In genomic region chr21:31442339-31442738, GRCh38 we compare ENCODE assay signal across 18 cellular contexts.
"Had no signal": no experiment of that assay in that cellular context is flagged by ENCODE, and none has a peak within 500 bp of the region (broad histone marks: within the 10 kb centered on the region; RNA-seq: fewer than 3 reads in every experiment).

No MANE protein-coding gene starts in this region.

- H3K27ac Mint-ChIP-seq: endodermal cell; naive thymus-derived CD8-positive, alpha-beta T cell; stimulated activated memory B cell treated with anti-CD40 and anti-IgM and Interleukin-4, amounts not matched to agents 10 μg/mL and 1 μg/mL and 100 μg/mL, for 72 hours; stimulated activated naive CD8-positive, alpha-beta T cell treated with anti-CD3 and anti-CD28 coated beads, Interleukin-15, Interleukin-2, amounts not matched to agents 100 ng/mL and 50 ng/mL, for 24 hours had no signal

- DNase-seq: cerebellar nuclear complex; effector CD4-positive, alpha-beta T cell; endodermal cell; heart left ventricle; hippocampal formation; left colon; left ventricle myocardium superior; mucosa of descending colon; naive thymus-derived CD8-positive, alpha-beta T cell; psoas muscle; spleen; stimulated activated CD4-positive, alpha-beta T cell treated with anti-CD3 and anti-CD28 coated beads, Interleukin-15, amount 100 ng/mL, for 24 hours; stimulated activated CD4-positive, alpha-beta T cell treated with anti-CD3 and anti-CD28 coated beads, Interleukin-1b, Interleukin-23, amount 100 ng/mL, for 48 hours; stimulated activated CD4-positive, alpha-beta T cell treated with anti-CD3 and anti-CD28 coated beads, Interleukin-4, amount 100 ng/mL, for 24 hours had no signal

- H3K4me3 ChIP-seq: heart left ventricle, mucosa of descending colon, psoas muscle, spleen had no signal

- H3K36me3 ChIP-seq: heart left ventricle, neutrophil, spleen had no signal

- H3K27ac ChIP-seq: heart left ventricle, neutrophil, psoas muscle, spleen had no signal

- H3K4me1 ChIP-seq: psoas muscle had no signal

- H3K27me3 ChIP-seq: heart left ventricle, spleen had no signal

- H3K27me3 Mint-ChIP-seq: naive thymus-derived CD8-positive, alpha-beta T cell; stimulated activated naive CD8-positive, alpha-beta T cell treated with anti-CD3 and anti-CD28 coated beads, Interleukin-15, Interleukin-2, amounts not matched to agents 100 ng/mL and 50 ng/mL, for 24 hours had no signal

- H3K4me1 Mint-ChIP-seq: endodermal cell had no signal

- H3K9me3 ChIP-seq: neutrophil had no signal

- ATAC-seq: heart left ventricle; left colon; left ventricle myocardium superior; mucosa of descending colon; naive thymus-derived CD8-positive, alpha-beta T cell; psoas muscle; sciatic nerve; stimulated activated memory B cell treated with anti-CD40 and anti-IgM and Interleukin-4, amounts not matched to agents 10 μg/mL and 1 μg/mL and 100 μg/mL, for 72 hours had no signal

- H3K4me3 Mint-ChIP-seq: endodermal cell; naive thymus-derived CD8-positive, alpha-beta T cell; stimulated activated memory B cell treated with anti-CD40 and anti-IgM and Interleukin-4, amounts not matched to agents 10 μg/mL and 1 μg/mL and 100 μg/mL, for 72 hours; stimulated activated naive CD8-positive, alpha-beta T cell treated with anti-CD3 and anti-CD28 coated beads, Interleukin-15, Interleukin-2, amounts not matched to agents 100 ng/mL and 50 ng/mL, for 24 hours had no signal
